In the genomic region with DNA sequence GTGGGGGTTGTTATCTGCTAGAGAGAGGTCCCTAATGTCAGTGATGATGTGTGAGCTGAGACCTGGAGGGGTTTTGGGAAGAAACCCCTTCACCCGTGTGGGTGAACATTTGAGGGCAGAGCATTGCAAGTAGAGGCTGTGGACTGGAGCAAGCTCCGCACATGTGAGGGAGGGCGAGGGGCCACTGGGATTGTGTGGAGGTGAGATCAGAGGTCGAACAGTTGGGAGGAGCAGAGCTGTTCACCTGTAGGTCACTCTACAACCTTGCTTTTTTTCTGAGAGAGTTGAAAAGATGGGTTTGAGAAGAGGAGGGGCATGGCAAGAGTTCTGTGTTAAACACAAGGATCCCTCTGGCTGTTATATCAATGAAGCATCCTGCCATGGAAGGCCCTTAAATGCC, we compare ENCODE assay signal across 18 cellular contexts.
DNase-seq lines count a peak whose midpoint lies in the region; ATAC-seq and TF ChIP-seq lines count a peak whose summit lies in the region.
"Had no signal": no experiment of that assay in that cellular context is flagged by ENCODE, and none has a peak within 500 bp of the region (broad histone marks: within the 10 kb centered on the region; RNA-seq: fewer than 3 reads in every experiment).

No MANE protein-coding gene starts in this region.

- TF ChIP-seq CTCF in Caco-2 (IDR thresholded peaks at IDR 0.05; ENCODE audit: insufficient read depth in 1 of 2, low read depth in 1 of 2, low read length in 1 of 2, severe bottlenecking in 1 of 2, unreplicated experiment in 1 of 2) (no peak), Panc1 (IDR thresholded peaks at IDR 0.05) (no peak), neural progenitor cell (IDR thresholded peaks at IDR 0.05) (no peak), PC-3 (conservative IDR thresholded peaks at IDR 0.05; ENCODE audit: low read depth, low read length) (no peak)

- H3K18ac ChIP-seq in mesenchymal stem cell (ENCODE audit: low read depth in 1 of 2, low read length in 2 of 2), result no peak overlapping the region

- H2BK12ac ChIP-seq in mesenchymal stem cell (ENCODE audit: low read length in 2 of 2), result no peak overlapping the region

- no peak overlapping the region for H4K8ac ChIP-seq in mesenchymal stem cell (ENCODE audit: low read length)

- BruUV-seq in Caco-2 (replicated peaks; lab: Mats Ljungman, UMichigan) (no TSS peak), Panc1 (replicated peaks; lab: Mats Ljungman, UMichigan) (no TSS peak), PC-3 (replicated peaks; lab: Mats Ljungman, UMichigan) (no TSS peak)

- H3K9me3 Mint-ChIP-seq in Caco-2 (ENCODE audit: unreplicated experiment) (no peaks in the 10 kb centered on the region), neural progenitor cell (peaks cover 10% of the 10 kb centered on the region)

- H2AFZ ChIP-seq in mesenchymal stem cell (ENCODE audit: low read depth, low read length), result no peak overlapping the region
- H2AFZ ChIP-seq in neural progenitor cell (replicated peaks), result no peak overlapping the region
- H2AFZ ChIP-seq in PC-3 (ENCODE audit: low read length), result no peak overlapping the region

- POLR2A ChIA-PET in Caco-2 (lab: Charles Lee) (no interaction called here), Panc1 (lab: Charles Lee) (no interaction called here), PC-3 (lab: Charles Lee; ENCODE audit: unreplicated experiment) (no interaction called here)

- in situ Hi-C loops in Panc1 (cut with HindIII; ENCODE audit: low pct_unique_long_range_greater_than_20kb, low sequenced_read_pairs), result no loop called here

- H3K9me3 ChIP-seq in Caco-2 (no peaks in the 10 kb centered on the region), Panc1 (ENCODE audit: control insufficient read depth, insufficient read depth, low read depth, low read length) (no peaks in the 10 kb centered on the region), mesenchymal stem cell (ENCODE audit: control insufficient read depth, low read length) (no peaks in the 10 kb centered on the region), neural progenitor cell (ENCODE audit: low read depth) (no peaks in the 10 kb centered on the region), PC-3 (ENCODE audit: low read length) (no peaks in the 10 kb centered on the region)
- H3K9me3 ChIP-seq: BLaER1 had no signal

- peak overlapping the region; percentile 55; the same call in 1 of the 2 replicates for H3K27ac ChIP-seq in Panc1 (ENCODE audit: low read length)
- H3K27ac ChIP-seq in mesenchymal stem cell (ENCODE audit: low read length, poor library complexity, severe bottlenecking), result no peak overlapping the region
- H3K27ac ChIP-seq in neural progenitor cell, result no peak overlapping the region
- no peak overlapping the region for H3K27ac ChIP-seq in PC-3 (ENCODE audit: low read length)
- H3K27ac ChIP-seq: 22Rv1, BLaER1, C4-2B had no signal

- no peaks in the 10 kb centered on the region for H3K9me2 ChIP-seq in PC-3 (replicated peaks; ENCODE audit: low read length)

- H3K27me3 ChIP-seq in Caco-2 (replicated peaks; ENCODE audit: control insufficient read depth, insufficient read depth, low read length), result no peaks in the 10 kb centered on the region
- no peaks in the 10 kb centered on the region for H3K27me3 ChIP-seq in Panc1 (ENCODE audit: control insufficient read depth, insufficient read depth, low read length)
- H3K27me3 ChIP-seq in mesenchymal stem cell (ENCODE audit: control insufficient read depth in 1 of 2, insufficient read depth in 1 of 2, low read length in 2 of 2), result no peaks in the 10 kb centered on the region
- H3K27me3 ChIP-seq in neural progenitor cell, result no peaks in the 10 kb centered on the region
- H3K27me3 ChIP-seq in PC-3 (ENCODE audit: low read length), result no peaks in the 10 kb centered on the region
- H3K27me3 ChIP-seq: BLaER1 had no signal

- no peaks in the 10 kb centered on the region for H3K27me3 Mint-ChIP-seq in Caco-2 (ENCODE audit: insufficient read depth, unreplicated experiment)
- H3K27me3 Mint-ChIP-seq in neural progenitor cell (ENCODE audit: insufficient read depth, low read depth), result peaks cover 9% of the 10 kb centered on the region
- H3K27me3 Mint-ChIP-seq: B cell; CD4-positive, CD25-positive, alpha-beta regulatory T cell had no signal

- no peak overlapping the region for H2BK15ac ChIP-seq in mesenchymal stem cell (ENCODE audit: low read depth, poor library complexity, severe bottlenecking)

- H3K4me2 ChIP-seq in mesenchymal stem cell (ENCODE audit: low read length, poor library complexity, severe bottlenecking) (no peak overlapping the region), neural progenitor cell (no peak overlapping the region), PC-3 (ENCODE audit: low read length) (no peak overlapping the region)
- H3K4me2 ChIP-seq: BLaER1 had no signal

- H3K23ac ChIP-seq in mesenchymal stem cell (ENCODE audit: low read length in 2 of 2), result no peak overlapping the region

- H3K4me1 Mint-ChIP-seq in Caco-2 (ENCODE audit: low read depth, unreplicated experiment) (peaks cover 5% of the 10 kb centered on the region), neural progenitor cell (peaks cover 38% of the 10 kb centered on the region)
- H3K4me1 Mint-ChIP-seq: CD4-positive, CD25-positive, alpha-beta regulatory T cell had no signal

- H3K4me3 ChIP-seq in Caco-2 (ENCODE audit: low read depth, low read length) (no peak overlapping the region), Panc1 (ENCODE audit: low read depth in 2 of 2, low read length in 2 of 2) (no peak overlapping the region), mesenchymal stem cell (ENCODE audit: insufficient read depth in 1 of 2, low read depth in 1 of 2, low read length in 2 of 2) (no peak overlapping the region), neural progenitor cell (no peak overlapping the region), PC-3 (ENCODE audit: low read length) (no peak overlapping the region)
- H3K4me3 ChIP-seq: BLaER1, GM12878 had no signal

- H2BK5ac ChIP-seq in mesenchymal stem cell (ENCODE audit: low read depth, low read length, poor library complexity, severe bottlenecking), result no peak overlapping the region

- H3K27ac Mint-ChIP-seq in Caco-2 (ENCODE audit: unreplicated experiment) (peak overlapping the region; percentile 55), neural progenitor cell (peak overlapping the region; percentile 88)
- H3K27ac Mint-ChIP-seq: B cell; CD4-positive, CD25-positive, alpha-beta regulatory T cell; CD8-positive, alpha-beta T cell had no signal

- no peaks in the 10 kb centered on the region for H4K20me1 ChIP-seq in neural progenitor cell (ENCODE audit: low read depth)
- H4K20me1 ChIP-seq in PC-3 (ENCODE audit: low read length), result no peaks in the 10 kb centered on the region
- H4K20me1 ChIP-seq: BLaER1 had no signal

- H3K36me3 Mint-ChIP-seq in Caco-2 (ENCODE audit: insufficient read depth, unreplicated experiment) (no peaks in the 10 kb centered on the region), neural progenitor cell (peaks cover 3% of the 10 kb centered on the region)
- H3K36me3 Mint-ChIP-seq: CD4-positive, CD25-positive, alpha-beta regulatory T cell; CD8-positive, alpha-beta T cell had no signal

- H3K4me3 Mint-ChIP-seq in Caco-2 (ENCODE audit: unreplicated experiment) (no peak overlapping the region), neural progenitor cell (no peak overlapping the region)
- H3K4me3 Mint-ChIP-seq: B cell; CD4-positive, CD25-positive, alpha-beta regulatory T cell; CD8-positive, alpha-beta T cell had no signal

- no peak overlapping the region for H4K91ac ChIP-seq in mesenchymal stem cell (ENCODE audit: low read length)

- DNase-seq in Caco-2 (no peak), Panc1 (ENCODE audit: low read depth, low spot score) (no peak), mesenchymal stem cell (no peak), neural progenitor cell (ENCODE audit: low spot score) (no peak), NCI-H82 treated with DMSO at 0.1 percent for 48 hours (lab: John Stamatoyannopoulos, UW; ENCODE audit: unreplicated experiment) (no peak), SIG-M5 (lab: John Stamatoyannopoulos, UW) (no peak), PC-3 (no peak)
- DNase-seq: CD4-positive, CD25-positive, alpha-beta regulatory T cell; CD8-positive, alpha-beta T cell; DMS 273 treated with DMSO at 0.1 percent for 48 hours; DMS79; GDM1; GOT3 had no signal

- CTCF ChIA-PET in Caco-2 (lab: Charles Lee), result interaction anchor here (0.5 to 1.1 kb wide), 2 partner anchors 28 to 88 kb away, joined by 3 to 5 read pairs; no protein-coding TSS in a partner anchor
- CTCF ChIA-PET in Panc1 (lab: Charles Lee), result no interaction called here
- CTCF ChIA-PET in PC-3 (lab: Charles Lee), result no interaction called here

- H3K4ac ChIP-seq in mesenchymal stem cell (ENCODE audit: low read depth in 1 of 2, low read length in 2 of 2), result peak overlapping the region in 1 of 2 experiments; percentile 67

- H3K9ac ChIP-seq in mesenchymal stem cell (ENCODE audit: low read length), result no peak overlapping the region
- H3K9ac ChIP-seq in neural progenitor cell, result no peak overlapping the region
- H3K9ac ChIP-seq in PC-3 (ENCODE audit: low read length), result no peak overlapping the region
- H3K9ac ChIP-seq: BLaER1 had no signal

- no peak overlapping the region for H3K14ac ChIP-seq in mesenchymal stem cell (ENCODE audit: low read length in 2 of 2)

- WGBS in mesenchymal stem cell, result 91% methylated on average over 4 of the region's 4 CpGs

- H3F3A ChIP-seq in neural progenitor cell (ENCODE audit: low read depth) (no peaks in the 10 kb centered on the region), PC-3 (ENCODE audit: low read length, unreplicated experiment) (no peaks in the 10 kb centered on the region)

- no peaks in the 10 kb centered on the region for H3K79me1 ChIP-seq in mesenchymal stem cell (replicated peaks; ENCODE audit: low read length, poor library complexity, severe bottlenecking)

- no peak overlapping the region for H2BK120ac ChIP-seq in mesenchymal stem cell (ENCODE audit: low read depth, low read length)

- H3K4me1 ChIP-seq in Caco-2, result no peaks in the 10 kb centered on the region
- H3K4me1 ChIP-seq in Panc1 (ENCODE audit: control insufficient read depth, insufficient read depth, low read length), result no peaks in the 10 kb centered on the region
- peaks cover 2% of the 10 kb centered on the region for H3K4me1 ChIP-seq in mesenchymal stem cell (ENCODE audit: control insufficient read depth, insufficient read depth, low read depth, low read length)
- H3K4me1 ChIP-seq in neural progenitor cell, result no peaks in the 10 kb centered on the region
- H3K4me1 ChIP-seq in PC-3 (ENCODE audit: insufficient read depth, low read length), result no peaks in the 10 kb centered on the region
- H3K4me1 ChIP-seq: BLaER1 had no signal

- H2AK5ac ChIP-seq in mesenchymal stem cell (ENCODE audit: low read length, severe bottlenecking), result peak overlapping the region; percentile 35

- no peaks in the 10 kb centered on the region for H3K36me3 ChIP-seq in Caco-2 (ENCODE audit: control insufficient read depth, insufficient read depth, low read length)
- no peaks in the 10 kb centered on the region for H3K36me3 ChIP-seq in Panc1 (ENCODE audit: control insufficient read depth, insufficient read depth, low read length)
- no peaks in the 10 kb centered on the region for H3K36me3 ChIP-seq in mesenchymal stem cell (ENCODE audit: control insufficient read depth in 1 of 2, insufficient read depth in 2 of 2, low read depth in 1 of 2, low read length in 2 of 2)
- no peaks in the 10 kb centered on the region for H3K36me3 ChIP-seq in neural progenitor cell
- no peaks in the 10 kb centered on the region for H3K36me3 ChIP-seq in PC-3 (ENCODE audit: low read depth, low read length)
- H3K36me3 ChIP-seq: BLaER1 had no signal

- intact Hi-C loops in Caco-2 (cut with micrococcal nuclease; ENCODE audit: unreplicated experiment), result no loop called here
- intact Hi-C loops in Panc1 (cut with micrococcal nuclease; ENCODE audit: unreplicated experiment), result no loop called here
- intact Hi-C loops in PC-3 (cut with micrococcal nuclease), result no loop called here

- H3K79me2 ChIP-seq in neural progenitor cell (ENCODE audit: low read depth) (no peaks in the 10 kb centered on the region), PC-3 (ENCODE audit: low read length) (no peaks in the 10 kb centered on the region)

- ATAC-seq in Panc1 (no peak), PC-3 (no peak)
- ATAC-seq: CD8-positive, alpha-beta T cell had no signal
